23 cellular contexts compared by ENCODE assay signal in the genomic region with DNA sequence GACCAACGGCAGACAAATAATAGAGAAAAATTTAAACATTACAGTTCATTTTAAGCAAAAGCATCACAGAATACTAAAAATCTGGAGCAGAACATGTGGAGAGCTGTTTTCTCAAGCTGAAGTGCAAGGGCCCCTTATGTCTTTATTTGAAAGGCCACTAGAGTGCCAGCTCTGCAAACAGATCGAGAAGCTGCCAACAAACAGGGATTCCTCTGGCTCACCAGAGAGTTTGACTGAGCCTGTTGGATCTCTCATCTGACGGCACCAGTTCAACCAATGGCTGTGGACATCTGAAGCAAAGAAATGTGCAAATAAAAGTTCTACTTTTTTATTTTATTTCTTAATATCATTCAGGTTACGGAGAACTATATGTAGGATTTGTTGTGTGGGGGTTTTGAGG.
DNase-seq lines count a peak whose midpoint lies in the region; ATAC-seq and TF ChIP-seq lines count a peak whose summit lies in the region.
"Had no signal": no experiment of that assay in that cellular context is flagged by ENCODE, and none has a peak within 500 bp of the region (broad histone marks: within the 10 kb centered on the region; RNA-seq: fewer than 3 reads in every experiment).

No MANE protein-coding gene starts in this region.

- H3K27ac ChIP-seq in sigmoid colon = peak overlapping the region in 3 of 4 donors; percentile 66 to 98 (median 87)
- H3K27ac ChIP-seq: esophagus squamous epithelium, RWPE1 had no signal

- peak overlapping the region; percentile 14 for H3K4me3 Mint-ChIP-seq in endothelial cell (ENCODE audit: unreplicated experiment)
- H3K4me3 Mint-ChIP-seq: activated naive CD8-positive, alpha-beta T cell treated with anti-CD3 and anti-CD28 coated beads, Interleukin-2, amount 10 ng/mL, durations not matched to agents 7 days and 5 days; B cell; effector memory CD8-positive, alpha-beta T cell; naive thymus-derived CD8-positive, alpha-beta T cell; WTC11 had no signal

- no peaks in the 10 kb centered on the region for H3K27me3 ChIP-seq in sigmoid colon
- H3K27me3 ChIP-seq: esophagus squamous epithelium, stomach had no signal

- no peaks in the 10 kb centered on the region for H3K9me3 ChIP-seq in sigmoid colon
- H3K9me3 ChIP-seq: esophagus squamous epithelium, stomach had no signal

- no peak for TF ChIP-seq EP300 in sigmoid colon (IDR thresholded peaks at IDR 0.05)

- no peak overlapping the region for H3K4me3 ChIP-seq in sigmoid colon
- H3K4me3 ChIP-seq: esophagus squamous epithelium, stomach had no signal

- H3K4me1 ChIP-seq in sigmoid colon = peaks cover 0 to 76% (median 63%) of the 10 kb centered on the region in 4 donors

- H3K27me3 Mint-ChIP-seq in endothelial cell (ENCODE audit: unreplicated experiment) = peaks cover 14% of the 10 kb centered on the region

- no peak for TF ChIP-seq POLR2A in sigmoid colon (IDR thresholded peaks at IDR 0.05)

- H3K27ac Mint-ChIP-seq in endothelial cell (ENCODE audit: unreplicated experiment) = no peak overlapping the region
- H3K27ac Mint-ChIP-seq: activated naive CD8-positive, alpha-beta T cell treated with anti-CD3 and anti-CD28 coated beads, Interleukin-2, amount 10 ng/mL, durations not matched to agents 7 days and 5 days; activated T-helper 2 cell treated with anti-CD3 and anti-CD28 coated beads, Interferon-gamma antibody, Interleukin-2, Interleukin-4, amounts not matched to agents 10 μg/mL and 5 μg/mL and 100 μg/mL, durations not matched to agents 14 hours and 24 hours and 36 hours; B cell; effector memory CD8-positive, alpha-beta T cell; naive thymus-derived CD8-positive, alpha-beta T cell; WTC11 had no signal

- peaks cover 54% of the 10 kb centered on the region for H3K36me3 Mint-ChIP-seq in endothelial cell (ENCODE audit: low read depth, unreplicated experiment)
- H3K36me3 Mint-ChIP-seq: activated naive CD8-positive, alpha-beta T cell treated with anti-CD3 and anti-CD28 coated beads, Interleukin-2, amount 10 ng/mL, durations not matched to agents 7 days and 5 days; naive thymus-derived CD8-positive, alpha-beta T cell had no signal

- no peaks in the 10 kb centered on the region for H3K9me3 Mint-ChIP-seq in endothelial cell (ENCODE audit: unreplicated experiment)
- H3K9me3 Mint-ChIP-seq: activated naive CD8-positive, alpha-beta T cell treated with anti-CD3 and anti-CD28 coated beads, Interleukin-2, amount 10 ng/mL, durations not matched to agents 7 days and 5 days; activated T-helper 2 cell treated with anti-CD3 and anti-CD28 coated beads, Interferon-gamma antibody, Interleukin-2, Interleukin-4, amounts not matched to agents 10 μg/mL and 5 μg/mL and 100 μg/mL, durations not matched to agents 14 hours and 24 hours and 36 hours; effector memory CD8-positive, alpha-beta T cell; naive thymus-derived CD8-positive, alpha-beta T cell; WTC11 had no signal

- peaks cover 6 to 55% (median 25%) of the 10 kb centered on the region in 4 donors for H3K36me3 ChIP-seq in sigmoid colon

- DNase-seq in NCI-H146 (lab: John Stamatoyannopoulos, UW) = peak; percentile 12
- no peak for DNase-seq in NCI-H146 treated with DMSO at 0.1 percent for 48 hours (lab: John Stamatoyannopoulos, UW; ENCODE audit: unreplicated experiment)
- DNase-seq in NCI-H187 treated with DMSO at 0.1 percent for 48 hours (lab: John Stamatoyannopoulos, UW) = peak; percentile 54
- DNase-seq in endothelial cell (ENCODE audit: low spot score) = no peak
- no peak for DNase-seq in sigmoid colon
- no peak for DNase-seq in NCI-H524 treated with DMSO at 0.1 percent for 48 hours (lab: John Stamatoyannopoulos, UW)
- no peak for DNase-seq in HCEC 1CT
- DNase-seq: activated CD4-positive, alpha-beta T cell treated with anti-CD3 and anti-CD28 coated beads, Interleukin-2, amount 50 U/mL, for 4 hours; activated CD8-positive, alpha-beta memory T cell treated with anti-CD3 and anti-CD28 coated beads, Interleukin-2, amount 50 U/mL, for 48 hours; activated naive CD8-positive, alpha-beta T cell treated with anti-CD3 and anti-CD28 coated beads, Interleukin-2, amount 10 ng/mL, durations not matched to agents 7 days and 5 days; effector memory CD8-positive, alpha-beta T cell; esophagus squamous epithelium; H7; naive thymus-derived CD8-positive, alpha-beta T cell; NCI-H1436 treated with DMSO at 0.1 percent for 48 hours; NCI-H446 treated with DMSO at 0.1 percent for 48 hours; stomach; T-helper 9 cell had no signal

- intact Hi-C loops in sigmoid colon (cut with DNase I) = no loop called here

- ATAC-seq in GM18873 (IDR thresholded peaks at IDR 0.05; ENCODE audit: low FRiP score, unreplicated experiment) = no peak
- ATAC-seq: effector memory CD8-positive, alpha-beta T cell; naive thymus-derived CD8-positive, alpha-beta T cell; WTC11 had no signal

- WGBS in sigmoid colon, 2 donors = 86 to 93% methylated on average over 4 of the region's 4 CpGs

- TF ChIP-seq CTCF in endothelial cell (IDR thresholded peaks at IDR 0.05; ENCODE audit: unreplicated experiment) (no peak), sigmoid colon (IDR thresholded peaks at IDR 0.05) (no peak)

- H3K4me1 Mint-ChIP-seq in endothelial cell (ENCODE audit: unreplicated experiment) = peaks cover 40% of the 10 kb centered on the region
- H3K4me1 Mint-ChIP-seq: B cell, WTC11 had no signal

Comparison
In these comparisons a context has a peak if more than half of its experiments do, and no peak if none do; other contexts are left out.
1. DNase-seq: peak in NCI-H146 (single experiment) and NCI-H187 treated with DMSO at 0.1 percent for 48 hours (single experiment); none in NCI-H146 treated with DMSO at 0.1 percent for 48 hours (single experiment), endothelial cell (single experiment), sigmoid colon (single experiment), NCI-H524 treated with DMSO at 0.1 percent for 48 hours (single experiment) and HCEC 1CT (single experiment).